Comparison of ENCODE assay signal across 2 cellular contexts in genomic region chr19:9819590-9819898, GRCh38.
TF ChIP-seq lines count a peak whose summit lies in the region.

No MANE protein-coding gene starts in this region.

TF ChIP-seq in GM23338, 12 proteins besides CTCF, POLR2A, EP300 and RAD21 (continued from another document):
- TF ChIP-seq ZNF462 (CRISPR knock-in tag; IDR thresholded peaks at IDR 0.05) (no peak), ETS1 (IDR thresholded peaks at IDR 0.05) (no peak), EZH2 (IDR thresholded peaks at IDR 0.05; ENCODE audit: low read depth, unreplicated experiment) (no peak), NANOG (IDR thresholded peaks at IDR 0.05; ENCODE audit: borderline replicate concordance) (no peak), ZNF114 (CRISPR knock-in tag; IDR thresholded peaks at IDR 0.05) (no peak)

TF ChIP-seq in SK-N-SH treated with all-trans-retinoic acid at 6 μM for 48 hours, 23 proteins besides CTCF, POLR2A, EP300 and RAD21 (continued from another document):
- TF ChIP-seq POU6F1 (CRISPR knock-in tag; IDR thresholded peaks at IDR 0.05; ENCODE audit: borderline replicate concordance, low read depth) (no peak), OSR1 (CRISPR knock-in tag; IDR thresholded peaks at IDR 0.05) (no peak), ZC3H10 (CRISPR knock-in tag; IDR thresholded peaks at IDR 0.05) (no peak), ISL1 (CRISPR knock-in tag; IDR thresholded peaks at IDR 0.05) (no peak), BACH2 (CRISPR knock-in tag; IDR thresholded peaks at IDR 0.05; ENCODE audit: borderline replicate concordance) (no peak), ZNF565 (CRISPR knock-in tag; conservative IDR thresholded peaks at IDR 0.05; ENCODE audit: low read depth) (no peak), ARNTL (CRISPR knock-in tag; IDR thresholded peaks at IDR 0.05; ENCODE audit: borderline replicate concordance, low read depth) (no peak), TCF4 (CRISPR knock-in tag; IDR thresholded peaks at IDR 0.05; ENCODE audit: borderline replicate concordance) (no peak), RARB (CRISPR knock-in tag; IDR thresholded peaks at IDR 0.05) (no peak)
TF ChIP-seq in SK-N-SH treated with all-trans-retinoic acid at 6 μM for 48 hours: peak in this region for 0.
